Comparison of ENCODE assay signal across 24 cellular contexts in the genomic region with DNA sequence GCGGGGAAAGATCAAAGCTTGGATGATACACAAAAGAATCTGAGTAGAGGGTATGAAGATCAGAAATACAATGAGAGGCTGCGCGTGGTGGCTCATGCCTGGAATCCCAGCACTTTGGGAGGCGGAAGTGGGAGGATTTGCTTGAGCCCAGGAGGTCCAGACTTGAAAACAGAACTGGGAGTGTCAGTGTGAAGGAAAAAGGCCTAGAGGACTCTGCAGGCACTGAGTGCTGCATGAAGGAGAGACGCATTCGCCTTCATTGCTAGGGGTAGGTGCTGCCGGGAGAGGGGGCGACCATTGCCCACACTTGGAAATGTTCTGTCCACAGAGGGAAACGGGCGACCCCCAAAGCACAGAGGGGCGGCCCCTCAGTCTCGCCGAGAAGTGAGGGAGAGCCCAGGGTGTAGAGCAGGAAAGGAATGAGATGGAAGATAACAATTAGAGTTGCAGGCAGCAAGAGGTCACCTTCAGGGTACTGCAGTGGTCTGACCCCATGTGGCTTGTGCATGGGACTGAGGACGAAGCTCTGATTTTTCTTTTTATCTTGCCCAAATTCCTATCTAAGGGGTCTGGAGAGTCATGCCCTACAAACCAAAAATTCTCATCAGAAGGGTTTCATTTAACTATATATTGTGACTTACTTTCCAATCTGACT. TPM values are rescaled to one million over a fixed set of nuclear protein-coding genes. Genes with fewer than 3 reads are reported as not detected.
DNase-seq lines count a peak whose midpoint lies in the region; ATAC-seq and TF ChIP-seq lines count a peak whose summit lies in the region.
"Had no signal": no experiment of that assay in that cellular context is flagged by ENCODE, and none has a peak within 500 bp of the region (broad histone marks: within the 10 kb centered on the region; RNA-seq: fewer than 3 reads in every experiment).

No MANE protein-coding gene starts in this region.

- H3K4me3 Mint-ChIP-seq in GM23338 (no peak overlapping the region), neural progenitor cell (no peak overlapping the region)
- H3K4me3 Mint-ChIP-seq: CD8-positive, alpha-beta T cell had no signal

- H2AFZ ChIP-seq in GM23338 (no peak overlapping the region), neural progenitor cell (replicated peaks) (peak overlapping the region; percentile 18)

- H3K9me3 Mint-ChIP-seq in GM23338: no peaks in the 10 kb centered on the region
- H3K9me3 Mint-ChIP-seq in neural progenitor cell: peaks cover 8% of the 10 kb centered on the region
- H3K9me3 Mint-ChIP-seq: CD8-positive, alpha-beta T cell had no signal

- H3F3A ChIP-seq in GM23338 (replicated peaks; ENCODE audit: low read depth) (no peaks in the 10 kb centered on the region), neural progenitor cell (ENCODE audit: low read depth) (peaks cover 42% of the 10 kb centered on the region)

- TF ChIP-seq CTCF in GM23338 (conservative IDR thresholded peaks at IDR 0.05; ENCODE audit: low read depth in 2 of 2) (no peak), neural progenitor cell (IDR thresholded peaks at IDR 0.05) (no peak)

- no peaks in the 10 kb centered on the region for H3K79me2 ChIP-seq in GM23338 (replicated peaks; ENCODE audit: insufficient read depth)
- no peaks in the 10 kb centered on the region for H3K79me2 ChIP-seq in neural progenitor cell (ENCODE audit: low read depth)

- H3K36me3 ChIP-seq in GM23338 (ENCODE audit: insufficient read depth) (no peaks in the 10 kb centered on the region), NT2/D1 (ENCODE audit: insufficient read depth, insufficient read length, low read length) (peaks cover 9% of the 10 kb centered on the region), iPS-18a (ENCODE audit: control insufficient read depth, low read depth, low read length) (no peaks in the 10 kb centered on the region), neural progenitor cell (no peaks in the 10 kb centered on the region)
- H3K36me3 ChIP-seq: SJSA1 had no signal

- peak overlapping the region; percentile 87 for H3K27ac ChIP-seq in GM23338 (ENCODE audit: low read depth)
- no peak overlapping the region for H3K27ac ChIP-seq in iPS-18a (ENCODE audit: low read length)
- H3K27ac ChIP-seq in neural progenitor cell: no peak overlapping the region
- H3K27ac ChIP-seq: SJSA1 had no signal

- H3K4me1 Mint-ChIP-seq in GM23338: peaks cover 29% of the 10 kb centered on the region
- H3K4me1 Mint-ChIP-seq in neural progenitor cell: peaks cover 34% of the 10 kb centered on the region

- H3K4me1 ChIP-seq in GM23338 (ENCODE audit: insufficient read depth): peaks cover 22% of the 10 kb centered on the region
- H3K4me1 ChIP-seq in NT2/D1 (ENCODE audit: insufficient read depth, insufficient read length): peaks cover 3% of the 10 kb centered on the region
- H3K4me1 ChIP-seq in iPS-18a (ENCODE audit: control insufficient read depth, low read depth, low read length): peaks cover 40% of the 10 kb centered on the region
- peaks cover 35% of the 10 kb centered on the region for H3K4me1 ChIP-seq in neural progenitor cell

- H3K27ac Mint-ChIP-seq in GM23338 (no peak overlapping the region; the same call in 1 of the 2 replicates), neural progenitor cell (no peak overlapping the region)
- H3K27ac Mint-ChIP-seq: CD8-positive, alpha-beta T cell had no signal

- H3K27me3 ChIP-seq in GM23338 (ENCODE audit: insufficient read depth): no peaks in the 10 kb centered on the region
- H3K27me3 ChIP-seq in NT2/D1 (ENCODE audit: insufficient read depth, insufficient read length): no peaks in the 10 kb centered on the region
- H3K27me3 ChIP-seq in iPS-18a (ENCODE audit: control insufficient read depth, insufficient read depth, low read length): no peaks in the 10 kb centered on the region
- no peaks in the 10 kb centered on the region for H3K27me3 ChIP-seq in neural progenitor cell
- H3K27me3 ChIP-seq: SJSA1 had no signal

- no peaks in the 10 kb centered on the region for H3K9me2 ChIP-seq in GM23338 (ENCODE audit: insufficient read depth)

- H3K4me3 ChIP-seq in GM23338: no peak overlapping the region
- no peak overlapping the region for H3K4me3 ChIP-seq in NT2/D1 (ENCODE audit: insufficient read length, low read depth)
- no peak overlapping the region for H3K4me3 ChIP-seq in iPS-18a (ENCODE audit: low read length)
- H3K4me3 ChIP-seq in neural progenitor cell: no peak overlapping the region
- H3K4me3 ChIP-seq: SJSA1 had no signal

- H3K27me3 Mint-ChIP-seq in GM23338 (ENCODE audit: insufficient read depth, low read depth, poor library complexity) (peaks cover 2% of the 10 kb centered on the region), neural progenitor cell (ENCODE audit: insufficient read depth, low read depth) (peaks cover 7% of the 10 kb centered on the region)

- H4K20me1 ChIP-seq in GM23338 (replicated peaks; ENCODE audit: insufficient read depth) (no peaks in the 10 kb centered on the region), neural progenitor cell (ENCODE audit: low read depth) (no peaks in the 10 kb centered on the region)

- ATAC-seq in GM23338 (peak; percentile 54), GM19023 (IDR thresholded peaks at IDR 0.05; ENCODE audit: unreplicated experiment) (no peak)
- ATAC-seq: CD8-positive, alpha-beta T cell; HCT116; Right ventricle myocardium inferior had no signal

- H3K9me3 ChIP-seq in NT2/D1 (ENCODE audit: insufficient read depth, low read length) (no peaks in the 10 kb centered on the region), iPS-18a (ENCODE audit: control insufficient read depth, low read depth, low read length) (no peaks in the 10 kb centered on the region), neural progenitor cell (ENCODE audit: low read depth) (no peaks in the 10 kb centered on the region)
- H3K9me3 ChIP-seq: SJSA1 had no signal

- H3K36me3 Mint-ChIP-seq in GM23338 (ENCODE audit: low read depth): no peaks in the 10 kb centered on the region
- H3K36me3 Mint-ChIP-seq in neural progenitor cell: peaks cover 11% of the 10 kb centered on the region
- H3K36me3 Mint-ChIP-seq: CD8-positive, alpha-beta T cell had no signal

- peak overlapping the region; percentile 32; the same call in 1 of the 2 replicates for H3K4me2 ChIP-seq in GM23338
- H3K4me2 ChIP-seq in neural progenitor cell: no peak overlapping the region

- peak; percentile 10 for DNase-seq in GM23338 (ENCODE audit: low spot score)
- no peak for DNase-seq in NT2/D1 (ENCODE audit: low read depth, low spot score)
- no peak for DNase-seq in neural progenitor cell (ENCODE audit: low spot score)
- DNase-seq in activated T-cell treated with anti-CD3 and anti-CD28 coated beads for 4 hours: no peak
- DNase-seq in SW 1271 (lab: John Stamatoyannopoulos, UW): no peak
- DNase-seq: AML-193; C1 segment of cervical spinal cord; CD8-positive, alpha-beta T cell; DMS153; GF-D8; KBM-7; MM.1S; NCI-H1048; NCI-H1417 treated with DMSO at 0.1 percent for 48 hours; NCI-H187; NCI-H446; NCI-H526 had no signal

- H3K9ac ChIP-seq in NT2/D1 (ENCODE audit: insufficient read length, low read depth) (peak overlapping the region; percentile 51), iPS-18a (ENCODE audit: low read length) (peak overlapping the region; percentile 13), neural progenitor cell (no peak overlapping the region)

TF ChIP-seq in GM23338, 12 proteins besides CTCF, POLR2A, EP300 and RAD21 (continues in another document):
- TF ChIP-seq EZH2 (IDR thresholded peaks at IDR 0.05; ENCODE audit: low read depth, unreplicated experiment) (no peak), ZNF114 (CRISPR knock-in tag; IDR thresholded peaks at IDR 0.05) (no peak), POLR2AphosphoS5 (IDR thresholded peaks at IDR 0.05; ENCODE audit: low read depth) (no peak), EZH2phosphoT487 (IDR thresholded peaks at IDR 0.05; ENCODE audit: unreplicated experiment) (no peak), NANOG (IDR thresholded peaks at IDR 0.05; ENCODE audit: borderline replicate concordance) (no peak), JUNB (IDR thresholded peaks at IDR 0.05; ENCODE audit: unreplicated experiment) (no peak), STAT1 (IDR thresholded peaks at IDR 0.05; ENCODE audit: unreplicated experiment) (no peak), ZNF331 (CRISPR knock-in tag; IDR thresholded peaks at IDR 0.05; ENCODE audit: low read depth) (no peak)
- TF ChIP-seq, protein P1, sequence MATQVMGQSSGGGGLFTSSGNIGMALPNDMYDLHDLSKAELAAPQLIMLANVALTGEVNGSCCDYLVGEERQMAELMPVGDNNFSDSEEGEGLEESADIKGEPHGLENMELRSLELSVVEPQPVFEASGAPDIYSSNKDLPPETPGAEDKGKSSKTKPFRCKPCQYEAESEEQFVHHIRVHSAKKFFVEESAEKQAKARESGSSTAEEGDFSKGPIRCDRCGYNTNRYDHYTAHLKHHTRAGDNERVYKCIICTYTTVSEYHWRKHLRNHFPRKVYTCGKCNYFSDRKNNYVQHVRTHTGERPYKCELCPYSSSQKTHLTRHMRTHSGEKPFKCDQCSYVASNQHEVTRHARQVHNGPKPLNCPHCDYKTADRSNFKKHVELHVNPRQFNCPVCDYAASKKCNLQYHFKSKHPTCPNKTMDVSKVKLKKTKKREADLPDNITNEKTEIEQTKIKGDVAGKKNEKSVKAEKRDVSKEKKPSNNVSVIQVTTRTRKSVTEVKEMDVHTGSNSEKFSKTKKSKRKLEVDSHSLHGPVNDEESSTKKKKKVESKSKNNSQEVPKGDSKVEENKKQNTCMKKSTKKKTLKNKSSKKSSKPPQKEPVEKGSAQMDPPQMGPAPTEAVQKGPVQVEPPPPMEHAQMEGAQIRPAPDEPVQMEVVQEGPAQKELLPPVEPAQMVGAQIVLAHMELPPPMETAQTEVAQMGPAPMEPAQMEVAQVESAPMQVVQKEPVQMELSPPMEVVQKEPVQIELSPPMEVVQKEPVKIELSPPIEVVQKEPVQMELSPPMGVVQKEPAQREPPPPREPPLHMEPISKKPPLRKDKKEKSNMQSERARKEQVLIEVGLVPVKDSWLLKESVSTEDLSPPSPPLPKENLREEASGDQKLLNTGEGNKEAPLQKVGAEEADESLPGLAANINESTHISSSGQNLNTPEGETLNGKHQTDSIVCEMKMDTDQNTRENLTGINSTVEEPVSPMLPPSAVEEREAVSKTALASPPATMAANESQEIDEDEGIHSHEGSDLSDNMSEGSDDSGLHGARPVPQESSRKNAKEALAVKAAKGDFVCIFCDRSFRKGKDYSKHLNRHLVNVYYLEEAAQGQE (IDR thresholded peaks at IDR 0.05; ENCODE audit: unreplicated experiment): no peak

RNA-seq across cellular contexts. Expression of a gene that starts 31.8 kb away (rescaled TPM):
- 1.7 and 2.1 TPM in 2 replicates for total RNA-seq in GM23338 (2014; rRNA removed; shearing (Covaris generic))
- polyA plus RNA-seq in GM23338 (2016; fragmentation: Nextera tagmentation; extraction: Ambion mirVana): 0.90 and 1.3 TPM in 2 replicates
- 4.3 and 6.2 TPM in 2 replicates for total RNA-seq in neural progenitor cell (ENCODE audit: low replicate concordance)

RNA-seq across cellular contexts. Expression of a gene that starts 45.4 kb away (rescaled TPM):
- not detected in 2 replicates for total RNA-seq in GM23338 (2014; rRNA removed; shearing (Covaris generic))
- not detected in 2 replicates for polyA plus RNA-seq in GM23338 (2016; fragmentation: Nextera tagmentation; extraction: Ambion mirVana)
- total RNA-seq in neural progenitor cell (ENCODE audit: low replicate concordance): not detected in 2 replicates
- total RNA-seq: A172; CD8-positive, alpha-beta T cell; Right ventricle myocardium inferior; SJSA1 had no signal
- polyA plus RNA-seq: AG04450 had no signal
